ENCODE assay signal across 27 cellular contexts in the genomic region with DNA sequence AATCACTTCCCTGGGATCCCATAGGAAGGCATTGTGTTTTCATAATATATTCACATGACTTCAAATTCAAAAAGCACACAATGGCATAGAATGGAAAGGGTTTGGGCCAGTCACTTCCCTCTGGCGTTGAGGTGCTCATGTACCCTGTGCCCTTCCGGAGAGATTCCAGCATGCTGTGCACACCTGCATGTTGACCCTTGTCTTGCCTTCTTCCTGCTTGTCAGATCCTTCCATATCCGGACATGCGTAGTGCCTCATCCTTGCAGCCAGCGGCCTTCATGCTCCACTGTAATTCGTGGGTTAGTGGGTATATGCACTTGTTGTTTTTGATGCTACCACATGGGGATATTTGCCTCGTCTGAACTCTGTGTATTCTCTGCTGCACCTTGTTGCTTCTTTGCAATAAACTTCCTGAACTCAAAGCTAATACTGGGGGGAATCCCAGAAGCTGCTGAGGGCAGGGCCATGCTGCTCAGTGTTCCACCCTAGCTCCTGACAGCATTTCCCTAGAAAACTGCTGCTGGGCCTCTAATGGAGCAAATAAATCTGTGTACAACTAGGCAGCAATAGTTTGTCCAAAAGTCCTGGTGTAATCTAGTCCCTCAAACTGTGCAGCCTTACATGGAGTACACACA. TPM values are rescaled to one million over a fixed set of nuclear protein-coding genes. Genes with fewer than 3 reads are reported as not detected.
A peak's percentile ranks its signal among the peaks of the same experiment; 100 is the strongest.
DNase-seq lines count a peak whose midpoint lies in the region; TF ChIP-seq lines count a peak whose summit lies in the region.
"Had no signal": no experiment of that assay in that cellular context is flagged by ENCODE, and none has a peak within 500 bp of the region (broad histone marks: within the 10 kb centered on the region; RNA-seq: fewer than 3 reads in every experiment).

No MANE protein-coding gene starts in this region.

- H3K4me2 ChIP-seq in PC-9 = peak overlapping the region; percentile 56
- H3K4me2 ChIP-seq in OCI-LY7 (ENCODE audit: low read length) = no peak overlapping the region
- H3K4me2 ChIP-seq: SK-N-SH had no signal

- no peak for DNase-seq in activated naive CD4-positive, alpha-beta T cell (lab: John Stamatoyannopoulos, UW)
- DNase-seq in PC-9 (no peak), epithelial cell of prostate (ENCODE audit: low read depth, low spot score) (no peak), prostate gland (ENCODE audit: low spot score) (no peak), OCI-LY7 (ENCODE audit: low spot score) (no peak), T1000 (lab: John Stamatoyannopoulos, UW) (no peak), DMS 273 (lab: John Stamatoyannopoulos, UW; ENCODE audit: unreplicated experiment) (no peak)
- DNase-seq: ACHN; activated CD4-positive, alpha-beta T cell treated with anti-CD3 and anti-CD28 coated beads, Interleukin-2, amount 50 U/mL, for 4 hours; activated gamma-delta T cell; amygdala; C1 segment of cervical spinal cord; EL; mesenchymal stem cell; naive B cell; NCI-H1105; NCI-H1930; NCI-H526 treated with DMSO at 0.1 percent for 48 hours; occipital lobe; RPMI8226; SK-N-SH; stimulated activated CD4-positive, alpha-beta T cell treated with anti-CD3 and anti-CD28 coated beads, Interleukin-4, amount 100 ng/mL, for 1 hour; T-helper 17 cell had no signal

- peak overlapping the region; percentile 8 for H3K4me3 Mint-ChIP-seq in activated naive CD4-positive, alpha-beta T cell treated with anti-CD3 and anti-CD28 coated beads, Interleukin-2, amount 50 U/mL, for 24 hours
- H3K4me3 Mint-ChIP-seq: IgD-negative memory B cell; stimulated activated memory B cell treated with anti-CD40 and anti-IgM and Interleukin-4, amounts not matched to agents 10 μg/mL and 1 μg/mL and 100 μg/mL, for 72 hours; T-helper 17 cell had no signal

- H3K4me3 ChIP-seq in PC-9 = no peak overlapping the region
- H3K4me3 ChIP-seq in prostate gland = no peak overlapping the region
- H3K4me3 ChIP-seq in OCI-LY7 (ENCODE audit: low read depth, low read length, poor library complexity, severe bottlenecking) = no peak overlapping the region
- H3K4me3 ChIP-seq: coronary artery had no signal

- intact Hi-C loops in PC-9 (cut with micrococcal nuclease; ENCODE audit: unreplicated experiment) (loop anchor here (2.0 kb wide), 1 partner anchor 75 kb away; no protein-coding TSS in a partner anchor), prostate gland (cut with DNase I) (no loop called here), OCI-LY7 (cut with micrococcal nuclease; ENCODE audit: unreplicated experiment) (no loop called here)

- H3K36me3 Mint-ChIP-seq in activated naive CD4-positive, alpha-beta T cell treated with anti-CD3 and anti-CD28 coated beads, Interleukin-2, amount 50 U/mL, for 24 hours = peaks cover 18% of the 10 kb centered on the region

- peaks cover 45% of the 10 kb centered on the region for H3K4me1 ChIP-seq in PC-9 (replicated peaks; ENCODE audit: insufficient read depth)
- peaks cover 37% of the 10 kb centered on the region for H3K4me1 ChIP-seq in prostate gland (replicated peaks)
- H3K4me1 ChIP-seq in OCI-LY7 (ENCODE audit: insufficient read depth, low read length, poor library complexity, severe bottlenecking) = no peaks in the 10 kb centered on the region

- BruUV-seq in PC-9 (replicated peaks; lab: Mats Ljungman, UMichigan) (no TSS peak), OCI-LY7 (replicated peaks; lab: Mats Ljungman, UMichigan) (no TSS peak)

- H2AFZ ChIP-seq in PC-9 (no peak overlapping the region), OCI-LY7 (ENCODE audit: low read length) (no peak overlapping the region)

- WGBS in prostate gland = 80% methylated on average over 7 of the region's 7 CpGs

- CTCF ChIA-PET in PC-9 (lab: Charles Lee) (no interaction called here), OCI-LY7 (lab: Charles Lee; ENCODE audit: unreplicated experiment) (no interaction called here)

- POLR2A ChIA-PET in PC-9 (lab: Charles Lee; ENCODE audit: unreplicated experiment) = no interaction called here
- POLR2A ChIA-PET in OCI-LY7 (lab: Charles Lee) = no interaction called here

- no peaks in the 10 kb centered on the region for H3K27me3 ChIP-seq in PC-9 (ENCODE audit: insufficient read depth, low read depth)
- no peaks in the 10 kb centered on the region for H3K27me3 ChIP-seq in prostate gland (replicated peaks; ENCODE audit: insufficient read depth)

- H3K9me3 ChIP-seq in PC-9 (ENCODE audit: insufficient read depth, low read depth) (no peaks in the 10 kb centered on the region), prostate gland (no peaks in the 10 kb centered on the region), OCI-LY7 (ENCODE audit: low read length) (no peaks in the 10 kb centered on the region)
- H3K9me3 ChIP-seq: SK-N-SH had no signal

- H3K79me2 ChIP-seq in PC-9 (ENCODE audit: low read depth) = peaks cover 19% of the 10 kb centered on the region; the same call in 1 of the 2 replicates
- no peaks in the 10 kb centered on the region for H3K79me2 ChIP-seq in OCI-LY7 (ENCODE audit: insufficient read depth, low read depth, low read length)

- H3K4me1 Mint-ChIP-seq in activated naive CD4-positive, alpha-beta T cell treated with anti-CD3 and anti-CD28 coated beads, Interleukin-2, amount 50 U/mL, for 24 hours = peaks cover 10% of the 10 kb centered on the region

- H3K36me3 ChIP-seq in PC-9 (ENCODE audit: low read depth) (peaks cover 73% of the 10 kb centered on the region), prostate gland (peaks cover 0 to 18% of the 10 kb centered on the region in 2 donors), OCI-LY7 (ENCODE audit: insufficient read depth, low read length) (peaks cover 100% of the 10 kb centered on the region)

- no peak overlapping the region for H3K27ac Mint-ChIP-seq in activated naive CD4-positive, alpha-beta T cell treated with anti-CD3 and anti-CD28 coated beads, Interleukin-2, amount 50 U/mL, for 24 hours
- H3K27ac Mint-ChIP-seq: naive B cell; stimulated activated memory B cell treated with anti-CD40 and anti-IgM and Interleukin-4, amounts not matched to agents 10 μg/mL and 1 μg/mL and 100 μg/mL, for 72 hours had no signal

- H3K27me3 Mint-ChIP-seq in activated naive CD4-positive, alpha-beta T cell treated with anti-CD3 and anti-CD28 coated beads, Interleukin-2, amount 50 U/mL, for 24 hours = no peaks in the 10 kb centered on the region
- H3K27me3 Mint-ChIP-seq: IgD-negative memory B cell; naive B cell; stimulated activated memory B cell treated with anti-CD40 and anti-IgM and Interleukin-4, amounts not matched to agents 10 μg/mL and 1 μg/mL and 100 μg/mL, for 72 hours; T-helper 17 cell had no signal

- peaks cover 75% of the 10 kb centered on the region for H3F3A ChIP-seq in PC-9 (ENCODE audit: insufficient read depth, low read depth)

- H4K20me1 ChIP-seq in PC-9 (ENCODE audit: insufficient read depth) (no peaks in the 10 kb centered on the region), OCI-LY7 (ENCODE audit: insufficient read depth, low read length) (no peaks in the 10 kb centered on the region)

- H3K27ac ChIP-seq in PC-9 (peak overlapping the region; percentile 91), epithelial cell of prostate (peak overlapping the region; percentile 94), prostate gland (peak overlapping the region; percentile 80 to 92), OCI-LY7 (ENCODE audit: low read depth, low read length, poor library complexity, severe bottlenecking) (no peak overlapping the region)

- no peaks in the 10 kb centered on the region for H3K9me2 ChIP-seq in PC-9 (ENCODE audit: insufficient read depth)
- H3K9me2 ChIP-seq in OCI-LY7 (ENCODE audit: insufficient read depth, low read length) = no peaks in the 10 kb centered on the region
- H3K9me2 ChIP-seq: SK-N-SH had no signal

- H3K9me3 Mint-ChIP-seq in activated naive CD4-positive, alpha-beta T cell treated with anti-CD3 and anti-CD28 coated beads, Interleukin-2, amount 50 U/mL, for 24 hours = no peaks in the 10 kb centered on the region
- H3K9me3 Mint-ChIP-seq: IgD-negative memory B cell; naive B cell; stimulated activated memory B cell treated with anti-CD40 and anti-IgM and Interleukin-4, amounts not matched to agents 10 μg/mL and 1 μg/mL and 100 μg/mL, for 72 hours had no signal

- no peak for TF ChIP-seq POLR2A in prostate gland (IDR thresholded peaks at IDR 0.05)

- TF ChIP-seq CTCF in PC-9 (conservative IDR thresholded peaks at IDR 0.05) (no peak), prostate gland (IDR thresholded peaks at IDR 0.05) (no peak), OCI-LY7 (conservative IDR thresholded peaks at IDR 0.05; ENCODE audit: low read length) (no peak)

RNA-seq across cellular contexts. Expression of a gene that starts 59.5 kb away (rescaled TPM):
- total RNA-seq in PC-9 (2021) = 48.7 and 52.4 TPM in 2 replicates
- total RNA-seq in prostate gland = 10 to 100 TPM; 60.2 to 65.8 TPM
- total RNA-seq in OCI-LY7 (2014; rRNA removed; shearing (Covaris generic)) = 84.7 and 105 TPM in 2 replicates
- total RNA-seq in OCI-LY7 (2022) = 120 and 136 TPM in 2 replicates
